20 cellular contexts compared by ENCODE assay signal in the genomic region with DNA sequence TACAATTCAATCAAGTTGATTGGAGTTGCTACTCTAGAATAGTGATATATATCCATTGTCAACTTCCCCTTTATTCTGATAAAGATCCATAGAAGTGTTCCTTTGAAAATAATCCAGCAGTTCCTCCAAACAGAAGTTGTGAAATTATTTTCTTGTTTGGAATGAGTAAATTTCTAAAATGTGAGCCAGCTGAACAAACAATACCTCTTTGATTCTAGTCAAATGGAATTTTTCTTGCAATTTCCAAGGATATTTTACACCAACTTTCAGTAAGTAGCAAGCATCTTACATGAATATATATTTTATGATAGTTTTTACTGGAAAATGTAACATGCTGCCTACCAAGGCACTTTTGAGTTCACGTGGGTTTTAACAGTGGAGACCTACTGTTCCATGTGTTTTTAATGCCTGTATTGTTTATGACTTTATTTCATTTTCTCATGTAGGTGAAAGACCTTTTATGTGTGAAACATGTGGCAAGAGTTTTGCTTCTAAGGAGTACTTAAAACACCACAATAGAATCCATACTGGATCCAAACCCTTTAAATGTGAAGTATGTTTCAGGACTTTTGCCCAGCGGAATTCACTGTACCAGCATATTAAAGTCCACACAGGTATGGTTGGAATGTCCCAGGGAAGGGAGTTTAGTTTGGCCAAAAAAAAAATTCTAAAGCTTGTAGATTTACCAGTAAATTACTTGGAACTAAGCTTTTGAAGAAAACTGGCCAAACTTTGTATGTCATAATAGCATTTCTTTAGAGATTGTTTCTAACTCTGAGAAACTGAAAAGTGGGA. TPM values are rescaled to one million over a fixed set of nuclear protein-coding genes. Genes with fewer than 3 reads are reported as not detected.
DNase-seq lines count a peak whose midpoint lies in the region; ATAC-seq and TF ChIP-seq lines count a peak whose summit lies in the region.
"Had no signal": no experiment of that assay in that cellular context is flagged by ENCODE, and none has a peak within 500 bp of the region (broad histone marks: within the 10 kb centered on the region; RNA-seq: fewer than 3 reads in every experiment).

No MANE protein-coding gene starts in this region.

- no peaks in the 10 kb centered on the region for H3K27me3 Mint-ChIP-seq in nephron progenitor cell (ENCODE audit: low read depth, poor library complexity)
- H3K27me3 Mint-ChIP-seq: activated CD4-positive, alpha-beta memory T cell treated with anti-CD3 and anti-CD28 coated beads for 36 hours had no signal

- H3K4me1 ChIP-seq in Loucy (ENCODE audit: insufficient read depth, low read length, poor library complexity, severe bottlenecking): peaks cover 41% of the 10 kb centered on the region
- H3K4me1 ChIP-seq in foreskin keratinocyte: peaks cover 16% of the 10 kb centered on the region

- H3K4me1 Mint-ChIP-seq in nephron progenitor cell: peaks cover 31% of the 10 kb centered on the region

- ATAC-seq in GM19328 (IDR thresholded peaks at IDR 0.05; ENCODE audit: unreplicated experiment) (no peak), foreskin keratinocyte (no peak)
- ATAC-seq: left cardiac atrium, right cardiac atrium had no signal

- H3K4me3 ChIP-seq in Loucy (ENCODE audit: low read length, poor library complexity, severe bottlenecking): peak overlapping the region; percentile 61

- DNase-seq in AG20443 (ENCODE audit: low spot score) (peak; percentile 24), dedifferentiated amniotic fluid mesenchymal stem cell (ENCODE audit: extremely low spot score) (peak; percentile 50), nephron progenitor cell (no peak), D341Med (ENCODE audit: low spot score) (no peak), foreskin keratinocyte (no peak)
- DNase-seq in stimulated activated naive CD4-positive, alpha-beta T cell treated with Interleukin-2 at 50 U/mL for 16 hours (lab: John Stamatoyannopoulos, UW): no peak
- DNase-seq: activated CD4-positive, alpha-beta memory T cell treated with anti-CD3 and anti-CD28 coated beads for 36 hours; activated T-cell treated with anti-CD3 and anti-CD28 coated beads, Interleukin-2, amount 50 U/mL, for 72 hours; endodermal cell; KBM-7; left cardiac atrium; midbrain; NCI-H1092 treated with DMSO at 0.1 percent for 48 hours; NCI-H526 treated with DMSO at 0.1 percent for 48 hours; right cardiac atrium; SIG-M5; stimulated activated CD4-positive, alpha-beta T cell treated with anti-CD3 and anti-CD28 coated beads, Interleukin-2, amount 100 ng/mL, for 24 hours; T-helper 2 cell had no signal

- TF ChIP-seq CTCF in Loucy (conservative IDR thresholded peaks at IDR 0.05; ENCODE audit: low read length): no peak
- TF ChIP-seq CTCF in nephron progenitor cell (IDR thresholded peaks at IDR 0.05): no peak
- no peak for TF ChIP-seq CTCF in foreskin keratinocyte (conservative IDR thresholded peaks at IDR 0.05)

- no peak overlapping the region for H3K9ac ChIP-seq in Loucy (ENCODE audit: low read depth, low read length, poor library complexity, severe bottlenecking)

- no peak overlapping the region for H2AFZ ChIP-seq in Loucy (ENCODE audit: low read length)

- H4K20me1 ChIP-seq in Loucy (ENCODE audit: insufficient read depth, low read length, poor library complexity, severe bottlenecking): peaks cover 37% of the 10 kb centered on the region

- H3F3A ChIP-seq in Loucy (ENCODE audit: low read depth): no peaks in the 10 kb centered on the region

- peak overlapping the region; percentile 8 for H3K27ac Mint-ChIP-seq in nephron progenitor cell
- H3K27ac Mint-ChIP-seq: activated T-cell treated with anti-CD3 and anti-CD28 coated beads, Interleukin-2, amount 50 U/mL, for 72 hours had no signal

- no peaks in the 10 kb centered on the region for H3K9me3 Mint-ChIP-seq in nephron progenitor cell
- H3K9me3 Mint-ChIP-seq: activated CD4-positive, alpha-beta memory T cell treated with anti-CD3 and anti-CD28 coated beads for 36 hours; activated T-cell treated with anti-CD3 and anti-CD28 coated beads, Interleukin-2, amount 50 U/mL, for 72 hours; endodermal cell had no signal

- H3K4me2 ChIP-seq in Loucy (ENCODE audit: low read depth, low read length, poor library complexity, severe bottlenecking): peak overlapping the region; percentile 76

- H3K9me2 ChIP-seq in Loucy (replicated peaks; ENCODE audit: low read depth, low read length): no peaks in the 10 kb centered on the region

- H3K27me3 ChIP-seq in Loucy (ENCODE audit: insufficient read depth, low read length, poor library complexity, severe bottlenecking) (no peaks in the 10 kb centered on the region), foreskin keratinocyte (no peaks in the 10 kb centered on the region)

- H3K36me3 Mint-ChIP-seq in nephron progenitor cell (ENCODE audit: low read depth): peaks cover 52% of the 10 kb centered on the region

- no peak overlapping the region for H3K4me3 Mint-ChIP-seq in nephron progenitor cell
- H3K4me3 Mint-ChIP-seq: activated CD4-positive, alpha-beta memory T cell treated with anti-CD3 and anti-CD28 coated beads for 36 hours; endodermal cell had no signal

- no peak overlapping the region for H3K27ac ChIP-seq in foreskin keratinocyte

- H3K79me2 ChIP-seq in Loucy (ENCODE audit: insufficient read depth, low read length): peaks cover 54% of the 10 kb centered on the region

- peaks cover 52% of the 10 kb centered on the region for H3K36me3 ChIP-seq in Loucy (ENCODE audit: insufficient read depth, low read length)

- H3K9me3 ChIP-seq in Loucy (ENCODE audit: insufficient read depth, low read depth, low read length): no peaks in the 10 kb centered on the region

RNA-seq across cellular contexts. Expression of a gene that starts 6.5 kb away (rescaled TPM):
- total RNA-seq in foreskin keratinocyte: 8.5 and 9.5 TPM in 2 replicates
- polyA plus RNA-seq in foreskin keratinocyte: 3.1 and 3.5 TPM in 2 replicates

RNA-seq across cellular contexts. Expression of a gene that starts 17.9 kb away (rescaled TPM):
- total RNA-seq in foreskin keratinocyte: 41.5 and 47.4 TPM in 2 replicates
- 52.2 and 58.5 TPM in 2 replicates for polyA plus RNA-seq in foreskin keratinocyte

RNA-seq across cellular contexts. Expression of a gene that starts 52.8 kb away (rescaled TPM):
- total RNA-seq in foreskin keratinocyte: 4.9 and 5.4 TPM in 2 replicates
- 1.3 and 2.3 TPM in 2 replicates for polyA plus RNA-seq in foreskin keratinocyte

Comparison
In these comparisons a context has a peak if more than half of its experiments do, and no peak if none do; other contexts are left out.
1. DNase-seq: peak in AG20443 (single experiment) and dedifferentiated amniotic fluid mesenchymal stem cell (single experiment); none in nephron progenitor cell (single experiment), D341Med (single experiment), foreskin keratinocyte (0 of 2) and stimulated activated naive CD4-positive, alpha-beta T cell treated with Interleukin-2 at 50 U/mL for 16 hours (single experiment).